ENCODE assay signal across 25 cellular contexts in the genomic region with DNA sequence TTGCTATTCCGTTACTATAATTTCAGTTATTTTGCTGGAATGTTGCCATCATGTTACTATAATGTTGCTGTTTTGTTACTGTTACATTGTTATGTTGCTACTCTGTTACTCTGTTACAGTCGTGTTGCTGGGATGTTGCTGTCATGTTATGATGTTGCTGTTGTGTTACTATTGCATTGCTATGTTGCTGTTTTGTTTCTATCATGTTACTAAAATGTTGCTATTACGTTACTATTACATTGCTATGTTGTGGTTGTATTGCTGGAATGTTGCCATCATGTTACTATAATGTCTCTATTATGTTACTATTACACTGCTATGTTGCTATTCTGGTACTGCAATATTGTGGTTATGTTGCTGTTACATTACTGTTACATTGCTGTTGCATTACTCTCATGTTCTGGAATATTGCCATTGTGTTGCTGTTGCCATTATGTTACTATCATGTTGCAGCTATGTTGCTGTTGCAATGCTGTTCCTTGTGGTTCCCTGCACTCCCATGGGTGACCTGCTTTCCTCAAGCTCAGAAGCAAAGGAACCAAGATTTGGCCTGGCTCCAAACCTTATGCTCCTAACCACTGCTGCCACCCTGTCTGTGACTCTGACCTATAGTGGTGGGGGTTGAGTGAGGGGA.
DNase-seq lines count a peak whose midpoint lies in the region; ATAC-seq and TF ChIP-seq lines count a peak whose summit lies in the region.
"Had no signal": no experiment of that assay in that cellular context is flagged by ENCODE, and none has a peak within 500 bp of the region (broad histone marks: within the 10 kb centered on the region; RNA-seq: fewer than 3 reads in every experiment).

No MANE protein-coding gene starts in this region.

- H3K4me1 ChIP-seq in breast epithelium, result no peaks in the 10 kb centered on the region
- H3K4me1 ChIP-seq in fibroblast of lung (ENCODE audit: control insufficient read depth, extremely low read depth, insufficient read depth, low read length), result no peaks in the 10 kb centered on the region
- H3K4me1 ChIP-seq: adrenal gland had no signal

- no peaks in the 10 kb centered on the region for H3K9me3 Mint-ChIP-seq in MCF 10A (ENCODE audit: unreplicated experiment)
- H3K9me3 Mint-ChIP-seq in Calu3 (ENCODE audit: low read depth, unreplicated experiment), result no peaks in the 10 kb centered on the region
- peaks cover 7 to 9% of the 10 kb centered on the region in 2 donors for H3K9me3 Mint-ChIP-seq in natural killer cell

- H3K27me3 ChIP-seq in breast epithelium, result no peaks in the 10 kb centered on the region
- no peaks in the 10 kb centered on the region for H3K27me3 ChIP-seq in fibroblast of lung (ENCODE audit: control insufficient read depth, insufficient read depth, low read length)
- H3K27me3 ChIP-seq: adrenal gland had no signal

- peak; percentile 38 for DNase-seq in MCF 10A (ENCODE audit: unreplicated experiment)
- no peak for DNase-seq in breast epithelium (ENCODE audit: low spot score in 2 of 2)
- DNase-seq in OCI-M1 (lab: John Stamatoyannopoulos, UW), result peak; percentile 12
- peak; percentile 15 to 27 for DNase-seq in fibroblast of lung (ENCODE audit: low read depth in 2 of 2)
- DNase-seq in DMS 273 treated with DMSO at 0.1 percent for 48 hours (lab: John Stamatoyannopoulos, UW), result no peak
- DNase-seq in activated CD4-positive, alpha-beta T cell treated with anti-CD3 and anti-CD28 coated beads, Interleukin-2, amount 50 U/mL, for 48 hours, result no peak
- DNase-seq in Calu3, result no peak
- DNase-seq in natural killer cell, result no peak
- DNase-seq: activated CD4-positive, alpha-beta T cell treated with anti-CD3 and anti-CD28 coated beads for 4 hours; activated naive CD4-positive, alpha-beta T cell; activated T-cell treated with anti-CD3 and anti-CD28 coated beads, Interleukin-2, amount 50 U/mL, for 4 hours; adrenal gland; CD8-positive, alpha-beta T cell; cortex of kidney; GDM1; head of caudate nucleus; Kasumi-1; naive B cell; NCI-H1105 treated with DMSO at 0.1 percent for 48 hours; NCI-H2081; NCI-H446 treated with DMSO at 0.1 percent for 48 hours; occipital lobe; T-helper 2 cell had no signal

- H3K36me3 Mint-ChIP-seq in MCF 10A (ENCODE audit: insufficient read depth, unreplicated experiment), result no peaks in the 10 kb centered on the region
- no peaks in the 10 kb centered on the region for H3K36me3 Mint-ChIP-seq in Calu3 (ENCODE audit: insufficient read depth, unreplicated experiment)
- no peaks in the 10 kb centered on the region for H3K36me3 Mint-ChIP-seq in natural killer cell

- TF ChIP-seq CTCF in MCF 10A (IDR thresholded peaks at IDR 0.05; ENCODE audit: unreplicated experiment) (no peak), breast epithelium (IDR thresholded peaks at IDR 0.05) (no peak), fibroblast of lung (conservative IDR thresholded peaks at IDR 0.05 in 1 of 2, IDR thresholded peaks at IDR 0.05 in 1 of 2; ENCODE audit: low read depth in 1 of 2, low read length in 2 of 2) (no peak), Calu3 (IDR thresholded peaks at IDR 0.05; ENCODE audit: unreplicated experiment) (no peak), natural killer cell (IDR thresholded peaks at IDR 0.05) (no peak)

- H3K9ac ChIP-seq in fibroblast of lung (ENCODE audit: insufficient read depth, low read length), result no peak overlapping the region

- BruUV-seq in MCF 10A (replicated peaks; lab: Mats Ljungman, UMichigan) (no TSS peak), Calu3 (replicated peaks; lab: Mats Ljungman, UMichigan) (no TSS peak)

- H3K27ac Mint-ChIP-seq in MCF 10A (ENCODE audit: low read depth, unreplicated experiment), result no peak overlapping the region
- no peak overlapping the region for H3K27ac Mint-ChIP-seq in Calu3 (ENCODE audit: unreplicated experiment)
- no peak overlapping the region for H3K27ac Mint-ChIP-seq in natural killer cell
- H3K27ac Mint-ChIP-seq: CD8-positive, alpha-beta T cell had no signal

- no peak for ATAC-seq in natural killer cell
- ATAC-seq: activated T-cell treated with anti-CD3 and anti-CD28 coated beads, Interleukin-2, amount 50 U/mL, for 4 hours; CD8-positive, alpha-beta T cell; SK-N-SH treated with all-trans-retinoic acid at 6 μM for 48 hours had no signal

- H3K4me2 ChIP-seq in fibroblast of lung (ENCODE audit: extremely low read depth, insufficient read depth, low read length), result no peak overlapping the region

- peaks cover 16% of the 10 kb centered on the region for H3K27me3 Mint-ChIP-seq in MCF 10A (ENCODE audit: insufficient read depth, unreplicated experiment)
- peaks cover 15% of the 10 kb centered on the region for H3K27me3 Mint-ChIP-seq in Calu3 (ENCODE audit: unreplicated experiment)
- H3K27me3 Mint-ChIP-seq in natural killer cell (ENCODE audit: low read depth in 2 of 2), result peaks cover 0 to 6% of the 10 kb centered on the region in 2 donors

- H3K36me3 ChIP-seq in breast epithelium, result no peaks in the 10 kb centered on the region
- H3K36me3 ChIP-seq in fibroblast of lung (ENCODE audit: control insufficient read depth, insufficient read depth, low read length), result no peaks in the 10 kb centered on the region
- H3K36me3 ChIP-seq: adrenal gland had no signal

- CTCF ChIA-PET in MCF 10A (lab: Yijun Ruan, JAX) (no interaction called here), Calu3 (lab: Charles Lee) (no interaction called here)

- POLR2A ChIA-PET in MCF 10A (lab: Yijun Ruan, JAX), result no interaction called here

- no peaks in the 10 kb centered on the region for H4K20me1 ChIP-seq in fibroblast of lung (ENCODE audit: control insufficient read depth, extremely low read depth, insufficient read depth, low read length)

- H3K4me3 ChIP-seq in breast epithelium (no peak overlapping the region), fibroblast of lung (replicated peaks in 1 of 4; ENCODE audit: control extremely low read depth in 1 of 4, insufficient read depth in 1 of 4, low read depth in 3 of 4, low read length in 4 of 4) (no peak overlapping the region)
- H3K4me3 ChIP-seq: adrenal gland, skin epidermis had no signal

- no peaks in the 10 kb centered on the region for H3K4me1 Mint-ChIP-seq in MCF 10A (ENCODE audit: insufficient read depth, unreplicated experiment)
- H3K4me1 Mint-ChIP-seq in Calu3 (ENCODE audit: low read depth, unreplicated experiment), result no peaks in the 10 kb centered on the region
- no peaks in the 10 kb centered on the region for H3K4me1 Mint-ChIP-seq in natural killer cell
- H3K4me1 Mint-ChIP-seq: naive B cell had no signal

- H3K9me3 ChIP-seq in breast epithelium, result peaks cover 13 to 15% of the 10 kb centered on the region in 2 donors
- no peaks in the 10 kb centered on the region for H3K9me3 ChIP-seq in fibroblast of lung (ENCODE audit: control insufficient read depth, insufficient read depth, low read depth, low read length)

- no peak overlapping the region for H3K27ac ChIP-seq in breast epithelium
- H3K27ac ChIP-seq in fibroblast of lung (ENCODE audit: insufficient read depth, low read length), result no peak overlapping the region
- H3K27ac ChIP-seq: adrenal gland, skin epidermis had no signal

- H3K4me3 Mint-ChIP-seq in MCF 10A (ENCODE audit: unreplicated experiment) (no peak overlapping the region), Calu3 (ENCODE audit: low read depth, unreplicated experiment) (no peak overlapping the region), natural killer cell (no peak overlapping the region)
- H3K4me3 Mint-ChIP-seq: activated T-cell treated with anti-CD3 and anti-CD28 coated beads, Interleukin-2, amount 50 U/mL, for 4 hours; CD8-positive, alpha-beta T cell; naive B cell had no signal

- no peaks in the 10 kb centered on the region for H3K79me2 ChIP-seq in fibroblast of lung (ENCODE audit: control insufficient read depth, insufficient read depth, low read length)

- intact Hi-C loops in MCF 10A (cut with micrococcal nuclease) (no loop called here), breast epithelium (cut with DNase I; ENCODE audit: low total_unique reads) (no loop called here), Calu3 (cut with micrococcal nuclease; ENCODE audit: unreplicated experiment) (no loop called here), natural killer cell (cut with micrococcal nuclease) (no loop called here)

- no peak overlapping the region for H2AFZ ChIP-seq in fibroblast of lung (ENCODE audit: low read length)

- TF ChIP-seq POLR2A in breast epithelium (IDR thresholded peaks at IDR 0.05), result no peak

Comparison
In these comparisons a context has a peak if more than half of its experiments do, and no peak if none do; other contexts are left out.
1. DNase-seq: peak in MCF 10A (single experiment), OCI-M1 (single experiment) and fibroblast of lung (2 of 2); none in breast epithelium (0 of 2), DMS 273 treated with DMSO at 0.1 percent for 48 hours (single experiment), activated CD4-positive, alpha-beta T cell treated with anti-CD3 and anti-CD28 coated beads, Interleukin-2, amount 50 U/mL, for 48 hours (0 of 2), Calu3 (single experiment) and natural killer cell (single experiment).